Comparison of ENCODE assay signal across 8 cellular contexts in genomic region chr14:23153891-23154796, GRCh38. TPM values are rescaled to one million over a fixed set of nuclear protein-coding genes. Genes with fewer than 3 reads are reported as not detected.
A peak's percentile ranks its signal among the peaks of the same experiment; 100 is the strongest.
DNase-seq lines count a peak whose midpoint lies in the region; ATAC-seq, FAIRE-seq and TF ChIP-seq lines count a peak whose summit lies in the region.

No MANE protein-coding gene starts in this region.

- no peak for ATAC-seq in HG02884 (IDR thresholded peaks at IDR 0.05; ENCODE audit: unreplicated experiment)

- TF ChIP-seq CTCF in AG04449 (IDR thresholded peaks at IDR 0.05; ENCODE audit: insufficient read depth, low read length, missing control alignments) (no peak), kidney (IDR thresholded peaks at IDR 0.05; ENCODE audit: borderline replicate concordance, extremely low read depth, insufficient read depth) (no peak)

- POLR2A ChIA-PET in AG04449 (lab: Yijun Ruan, JAX), result interaction anchor here (0.8 to 1.4 kb wide), 2 partner anchors 23 to 27 kb away, joined by 3 to 4 read pairs; no protein-coding TSS in a partner anchor

- H3K27me3 ChIP-seq in subcutaneous abdominal adipose tissue (ENCODE audit: control insufficient read depth in 5 of 5, insufficient read depth in 4 of 5, low read length in 5 of 5), result no peaks in the 10 kb centered on the region

- CTCF ChIA-PET in AG04449 (lab: Yijun Ruan, JAX), result interaction anchor here (0.7 to 1.6 kb wide), 8 partner anchors 11 to 85 kb away, joined by 3 to 5 read pairs (median 4); no protein-coding TSS in a partner anchor

- peak overlapping the region; percentile 10 to 52 for H3K9ac ChIP-seq in kidney (ENCODE audit: low read length in 2 of 2)
- peak overlapping the region; percentile 42 to 76 (median 61) for H3K9ac ChIP-seq in subcutaneous abdominal adipose tissue (ENCODE audit: low read length in 5 of 5)

- DNase-seq in AG04449 (ENCODE audit: low read depth, low spot score) (no peak), KBM-7 (peak; percentile 45), T47D (ENCODE audit: low read depth in 1 of 2, low spot score in 1 of 2) (peak; percentile 33 to 92), kidney (peak; percentile 94), activated gamma-delta T cell treated with Interleukin-2 at 50 U/mL for 16 hours (no peak), NCI-H1048 (lab: John Stamatoyannopoulos, UW) (no peak)

- intact Hi-C loops in kidney (cut with DNase I), result no loop called here

- H3K4me1 ChIP-seq in kidney (ENCODE audit: control insufficient read depth in 1 of 2, insufficient read depth in 1 of 2, low read depth in 1 of 2, low read length in 2 of 2) (peaks cover 23% of the 10 kb centered on the region in 2 donors), subcutaneous abdominal adipose tissue (ENCODE audit: control insufficient read depth in 5 of 5, insufficient read depth in 5 of 5, low read length in 5 of 5) (peaks cover 2 to 36% (median 30%) of the 10 kb centered on the region in 5 donors)

- H3K9me3 ChIP-seq in kidney (ENCODE audit: control insufficient read depth in 1 of 2, low read length in 2 of 2), result no peaks in the 10 kb centered on the region
- no peaks in the 10 kb centered on the region for H3K9me3 ChIP-seq in subcutaneous abdominal adipose tissue (ENCODE audit: control insufficient read depth in 5 of 5, low read length in 5 of 5)

- H3K4me3 ChIP-seq in AG04449 (ENCODE audit: low read depth, low read length) (peak overlapping the region; percentile 13), kidney (ENCODE audit: low read length in 2 of 2) (peak overlapping the region; percentile 25 to 47), subcutaneous abdominal adipose tissue (ENCODE audit: low read depth in 1 of 5, low read length in 5 of 5) (peak overlapping the region; percentile 50 to 77 (median 60))

- peaks cover 7 to 12% of the 10 kb centered on the region in 2 donors for H3K36me3 ChIP-seq in kidney (ENCODE audit: control insufficient read depth in 1 of 2, insufficient read depth in 2 of 2, low read length in 2 of 2)
- H3K36me3 ChIP-seq in subcutaneous abdominal adipose tissue (ENCODE audit: control insufficient read depth in 5 of 5, insufficient read depth in 5 of 5, low read length in 5 of 5), result peaks cover 0 to 2% (median 0%) of the 10 kb centered on the region in 5 donors

- in situ Hi-C loops in KBM-7 (cut with MboI; ENCODE audit: low pct_unique_long_range_greater_than_20kb, low sequenced_read_pairs), result no loop called here
- in situ Hi-C loops in T47D (cut with HindIII; ENCODE audit: low pct_unique_long_range_greater_than_20kb, low sequenced_read_pairs), result no loop called here

- FAIRE-seq in kidney (lab: Jason Lieb, UNC), result no peak

- H3K27ac ChIP-seq in kidney (ENCODE audit: low read depth in 2 of 2, low read length in 2 of 2) (peak overlapping the region; percentile 88 to 92), subcutaneous abdominal adipose tissue (ENCODE audit: low read depth, low read length) (peak overlapping the region; percentile 89)

RNA-seq across cellular contexts. Expression of gene SLC7A8, which starts 29.3 kb away (rescaled TPM):
- total RNA-seq in kidney, result 22.9 TPM
- polyA plus RNA-seq in kidney (ENCODE audit: insufficient read depth, low read depth, low replicate concordance), result 210 TPM

RNA-seq across cellular contexts. Expression of gene CEBPE, which starts 35.1 kb away (rescaled TPM):
- not detected for total RNA-seq in kidney
- polyA plus RNA-seq in kidney (ENCODE audit: insufficient read depth, low read depth, low replicate concordance), result not detected

RNA-seq across cellular contexts. Expression of gene CIROP, which starts 49.4 kb away (rescaled TPM):
- total RNA-seq in kidney, result not detected
- polyA plus RNA-seq in kidney (ENCODE audit: insufficient read depth, low read depth, low replicate concordance), result not detected

RNA-seq across cellular contexts. Expression of gene C14orf119, which starts 58.8 kb away (rescaled TPM):
- 42.8 TPM for total RNA-seq in kidney
- 56.6 TPM for polyA plus RNA-seq in kidney (ENCODE audit: insufficient read depth, low read depth, low replicate concordance)

RNA-seq across cellular contexts. Expression of gene ACIN1, which starts 59.2 kb away (rescaled TPM):
- total RNA-seq in kidney, result 150 TPM
- polyA plus RNA-seq in kidney (ENCODE audit: insufficient read depth, low read depth, low replicate concordance), result 54.9 TPM

Comparison
In these comparisons a context has a peak if more than half of its experiments do, and no peak if none do; other contexts are left out.
1. DNase-seq: peak in KBM-7 (single experiment), T47D (2 of 2) and kidney (single experiment); none in AG04449 (single experiment), activated gamma-delta T cell treated with Interleukin-2 at 50 U/mL for 16 hours (single experiment) and NCI-H1048 (single experiment).
2. Peak in every context shown above with its lines, with median percentiles within 50 percentile points of each other: H3K4me3 ChIP-seq.